1 cellular context compared by ENCODE assay signal in genomic region chr5:139649082-139649991, GRCh38.
TF ChIP-seq lines count a peak whose summit lies in the region.

No MANE protein-coding gene starts in this region.

TF ChIP-seq in K562, 482 proteins besides CTCF, POLR2A, EP300 and RAD21 (continued from another document and continues in another):
- no peak for TF ChIP-seq CEBPZ (IDR thresholded peaks at IDR 0.05; ENCODE audit: borderline replicate concordance, low read depth, low read length)
- 0 out of 2 replicates have a peak, but pooled peaks have one; percentile 47 for TF ChIP-seq GABPB1 (CRISPR knock-in tag; IDR thresholded peaks at IDR 0.05)
- TF ChIP-seq DACH1 (IDR thresholded peaks at IDR 0.05; ENCODE audit: partially characterized antibody), result no peak
- TF ChIP-seq ERF (CRISPR knock-in tag; IDR thresholded peaks at IDR 0.05), result no peak
- no peak for TF ChIP-seq ZNF778 (CRISPR knock-in tag; IDR thresholded peaks at IDR 0.05)
- TF ChIP-seq ETV5 (CRISPR knock-in tag; IDR thresholded peaks at IDR 0.05; ENCODE audit: low read depth), result no peak
- no peak for TF ChIP-seq ZKSCAN1 (IDR thresholded peaks at IDR 0.05; ENCODE audit: low read depth, low read length)
- no peak for TF ChIP-seq ZNF239 (CRISPR knock-in tag; IDR thresholded peaks at IDR 0.05)
- peak in 1 of 2 experiments; percentile 54; a peak in 2 of 4 replicates for TF ChIP-seq HDAC1 (IDR thresholded peaks at IDR 0.05)
- TF ChIP-seq ARID3A (IDR thresholded peaks at IDR 0.05; ENCODE audit: borderline replicate concordance, low read depth, low read length), result no peak
- no peak for TF ChIP-seq ARID3B (CRISPR knock-in tag; IDR thresholded peaks at IDR 0.05; ENCODE audit: borderline replicate concordance)
- TF ChIP-seq RBFOX2 (IDR thresholded peaks at IDR 0.05; ENCODE audit: low read depth, low read length), result peak; percentile 53
- TF ChIP-seq ZNF408 (CRISPR knock-in tag; IDR thresholded peaks at IDR 0.05; ENCODE audit: low read depth), result no peak
- no peak for TF ChIP-seq HNRNPL (IDR thresholded peaks at IDR 0.05; ENCODE audit: low read depth, low read length)
- peak; percentile 13; the same call in 1 of the 2 replicates for TF ChIP-seq MXI1 (IDR thresholded peaks at IDR 0.05; ENCODE audit: low read depth, low read length)
- no peak for TF ChIP-seq KAT2B (IDR thresholded peaks at IDR 0.05; ENCODE audit: low read depth, low read length)
- no peak for TF ChIP-seq THAP12 (CRISPR knock-in tag; IDR thresholded peaks at IDR 0.05)
- no peak for TF ChIP-seq VEZF1 (CRISPR knock-in tag; IDR thresholded peaks at IDR 0.05)
- 0 out of 4 replicates have a peak, but pooled peaks of 1 of the 2 experiments have one; percentile 25 for TF ChIP-seq SRF (CRISPR knock-in tag; IDR thresholded peaks at IDR 0.05)
- TF ChIP-seq U2AF2 (optimal IDR thresholded peaks at IDR 0.05; ENCODE audit: low read depth, low read length), result no peak
- TF ChIP-seq ZNF354B (CRISPR knock-in tag; IDR thresholded peaks at IDR 0.05), result no peak
- TF ChIP-seq ZNF324 (CRISPR knock-in tag; IDR thresholded peaks at IDR 0.05), result no peak
- no peak for TF ChIP-seq KLF6 (CRISPR knock-in tag; IDR thresholded peaks at IDR 0.05; ENCODE audit: borderline replicate concordance)
- no peak for TF ChIP-seq MEF2D (tag; conservative IDR thresholded peaks at IDR 0.05; ENCODE audit: low read depth)
- TF ChIP-seq MED1 (CRISPR knock-in tag; IDR thresholded peaks at IDR 0.05; ENCODE audit: borderline replicate concordance), result no peak
- no peak for TF ChIP-seq HOXB6 (CRISPR knock-in tag; IDR thresholded peaks at IDR 0.05; ENCODE audit: borderline replicate concordance)
- no peak for TF ChIP-seq BMI1 (IDR thresholded peaks at IDR 0.05; ENCODE audit: low read length)
- peak; percentile 2 to 28; a peak in 1 of 4 replicates for TF ChIP-seq UBTF (IDR thresholded peaks at IDR 0.05; ENCODE audit: borderline replicate concordance in 1 of 2, low read depth in 2 of 2, low read length in 2 of 2)
- TF ChIP-seq FOXP1 (CRISPR knock-in tag; IDR thresholded peaks at IDR 0.05), result no peak
- TF ChIP-seq SMAD3 (CRISPR knock-in tag; conservative IDR thresholded peaks at IDR 0.05), result no peak
- TF ChIP-seq CEBPG (CRISPR knock-in tag; IDR thresholded peaks at IDR 0.05), result no peak
- TF ChIP-seq CEBPG (tag; conservative IDR thresholded peaks at IDR 0.05 in 1 of 2, IDR thresholded peaks at IDR 0.05 in 1 of 2), result no peak
- TF ChIP-seq KAT7 (CRISPR knock-in tag; IDR thresholded peaks at IDR 0.05; ENCODE audit: borderline replicate concordance), result no peak
- no peak for TF ChIP-seq NFATC3 (IDR thresholded peaks at IDR 0.05)
- TF ChIP-seq STAT6 (CRISPR knock-in tag; IDR thresholded peaks at IDR 0.05), result no peak
- TF ChIP-seq ARID4B (CRISPR knock-in tag; IDR thresholded peaks at IDR 0.05), result peak; percentile 71; the same call in 1 of the 2 replicates
- no peak for TF ChIP-seq BRD9 (IDR thresholded peaks at IDR 0.05; ENCODE audit: low read depth, partially characterized antibody)
- TF ChIP-seq ZBTB1 (CRISPR knock-in tag; IDR thresholded peaks at IDR 0.05; ENCODE audit: borderline replicate concordance, low read depth), result no peak
- no peak for TF ChIP-seq ZBED1 (IDR thresholded peaks at IDR 0.05)
- no peak for TF ChIP-seq RBM25 (IDR thresholded peaks at IDR 0.05; ENCODE audit: low read depth, low read length, severe bottlenecking)
